Comparison of ENCODE assay signal across 37 cellular contexts in the genomic region with DNA sequence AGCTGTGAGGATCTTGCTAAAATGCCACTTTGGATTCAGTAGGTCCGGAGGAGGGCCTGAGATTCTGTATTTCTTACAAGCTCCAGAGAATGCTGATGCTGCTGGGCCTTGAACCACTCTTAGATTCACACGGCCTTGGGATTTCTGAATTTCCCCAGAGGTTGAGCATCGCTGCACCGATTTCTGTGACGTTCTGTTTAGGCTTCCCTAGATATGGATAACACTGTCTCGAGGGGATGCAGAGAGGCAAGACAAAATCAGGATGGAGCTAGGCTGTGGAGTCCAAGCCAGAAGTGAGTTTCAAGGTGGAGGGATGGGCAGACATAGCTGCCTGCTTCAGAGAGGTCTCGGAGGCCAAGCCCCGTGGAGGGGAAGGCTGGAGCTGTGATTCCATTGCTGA.
"Had no signal": no experiment of that assay in that cellular context is flagged by ENCODE, and none has a peak within 500 bp of the region (broad histone marks: within the 10 kb centered on the region; RNA-seq: fewer than 3 reads in every experiment).

No MANE protein-coding gene starts in this region.

- H3K36me3 Mint-ChIP-seq: activated CD4-positive, alpha-beta memory T cell treated with anti-CD3 and anti-CD28 coated beads for 36 hours; activated naive CD8-positive, alpha-beta T cell treated with anti-CD3 and anti-CD28 coated beads for 36 hours had no signal

- H3K36me3 ChIP-seq: adrenal gland, brain microvascular endothelial cell, breast epithelium had no signal

- H3K4me1 Mint-ChIP-seq: activated B cell treated with CpG ODN at 0.5 μM for 24 hours; activated CD4-positive, alpha-beta T cell treated with anti-CD3 and anti-CD28 coated beads, Interleukin-2, amount 10 ng/mL, durations not matched to agents 24 days and 14 days; activated naive CD8-positive, alpha-beta T cell treated with anti-CD3 and anti-CD28 coated beads for 36 hours; activated T-helper 17 cell treated with anti-CD3 and anti-CD28 coated beads, Interleukin-2, amount 50 U/mL, for 72 hours had no signal

- FAIRE-seq: astrocyte, TTC549 had no signal

- H3K9me3 ChIP-seq: adrenal gland, body of pancreas, breast epithelium had no signal

- H3K27ac Mint-ChIP-seq: activated B cell treated with CpG ODN at 0.5 μM for 24 hours; activated CD4-positive, alpha-beta memory T cell treated with anti-CD3 and anti-CD28 coated beads for 36 hours; activated CD4-positive, alpha-beta T cell treated with anti-CD3 and anti-CD28 coated beads, Interleukin-2, amount 10 ng/mL, durations not matched to agents 24 days and 14 days; activated CD8-positive, alpha-beta T cell treated with anti-CD3 and anti-CD28 coated beads for 36 hours; activated naive CD4-positive, alpha-beta T cell treated with anti-CD3 and anti-CD28 coated beads for 36 hours; activated naive CD4-positive, alpha-beta T cell treated with anti-CD3 and anti-CD28 coated beads, Interleukin-2, amount 50 U/mL, for 72 hours; activated naive CD8-positive, alpha-beta T cell treated with anti-CD3 and anti-CD28 coated beads for 36 hours; activated T-cell treated with anti-CD3 and anti-CD28 coated beads, Interleukin-2, amount 50 U/mL, for 72 hours; activated T-helper 1 cell treated with anti-CD3 and anti-CD28 coated beads, Interleukin-12 subunit alpha, Interleukin-12 subunit beta, Interleukin-2, Interleukin-4 antibody, amounts not matched to agents 30 ng/mL and 10 ng/mL and 1 ng/mL, durations not matched to agents 14 hours and 24 hours and 36 hours; activated T-helper 17 cell treated with anti-CD3 and anti-CD28 coated beads, Interleukin-2, amount 50 U/mL, for 72 hours; T-helper 1 cell treated with Interleukin-12 subunit alpha and Interleukin-12 subunit beta and Interleukin-4 antibody, amounts not matched to agents 30 μg/mL and 1 μg/mL, for 36 hours; T-helper 2 cell treated with Interferon-gamma antibody and Interleukin-4, amounts not matched to agents 5 μg/mL and 100 μg/mL, for 36 hours had no signal

- ATAC-seq: activated CD8-positive, alpha-beta T cell treated with anti-CD3 and anti-CD28 coated beads for 36 hours; activated naive CD4-positive, alpha-beta T cell treated with anti-CD3 and anti-CD28 coated beads, Interleukin-2, amount 50 U/mL, for 72 hours; activated T-cell treated with anti-CD3 and anti-CD28 coated beads, Interleukin-2, amount 50 U/mL, for 4 hours; activated T-cell treated with anti-CD3 and anti-CD28 coated beads, Interleukin-2, amount 50 U/mL, for 72 hours; activated T-helper 17 cell treated with anti-CD3 and anti-CD28 coated beads, Interleukin-2, amount 50 U/mL, for 72 hours; body of pancreas had no signal

- H3K27me3 ChIP-seq: adrenal gland, body of pancreas, brain microvascular endothelial cell, breast epithelium had no signal

- H3K4me1 ChIP-seq: adrenal gland, breast epithelium had no signal

- H3K27me3 Mint-ChIP-seq: activated B cell treated with CpG ODN at 0.5 μM for 24 hours; activated CD4-positive, alpha-beta memory T cell treated with anti-CD3 and anti-CD28 coated beads for 36 hours; activated naive CD8-positive, alpha-beta T cell treated with anti-CD3 and anti-CD28 coated beads for 36 hours had no signal

- H3K4me3 Mint-ChIP-seq: activated B cell treated with CpG ODN at 0.5 μM for 24 hours; activated CD4-positive, alpha-beta memory T cell treated with anti-CD3 and anti-CD28 coated beads for 36 hours; activated CD4-positive, alpha-beta T cell treated with anti-CD3 and anti-CD28 coated beads, Interleukin-2, amount 10 ng/mL, durations not matched to agents 24 days and 14 days; activated CD8-positive, alpha-beta T cell treated with anti-CD3 and anti-CD28 coated beads for 36 hours; activated naive CD4-positive, alpha-beta T cell treated with anti-CD3 and anti-CD28 coated beads for 36 hours; activated naive CD8-positive, alpha-beta T cell treated with anti-CD3 and anti-CD28 coated beads for 36 hours; activated T-cell treated with anti-CD3 and anti-CD28 coated beads, Interleukin-2, amount 50 U/mL, for 4 hours; activated T-cell treated with anti-CD3 and anti-CD28 coated beads, Interleukin-2, amount 50 U/mL, for 72 hours; activated T-helper 1 cell treated with anti-CD3 and anti-CD28 coated beads, Interleukin-12 subunit alpha, Interleukin-12 subunit beta, Interleukin-2, Interleukin-4 antibody, amounts not matched to agents 30 ng/mL and 10 ng/mL and 1 ng/mL, durations not matched to agents 14 hours and 24 hours and 36 hours; activated T-helper 17 cell treated with anti-CD3 and anti-CD28 coated beads, Interleukin-2, amount 50 U/mL, for 72 hours; T-helper 1 cell treated with Interleukin-12 subunit alpha and Interleukin-12 subunit beta and Interleukin-4 antibody, amounts not matched to agents 30 μg/mL and 1 μg/mL, for 36 hours; T-helper 2 cell treated with Interferon-gamma antibody and Interleukin-4, amounts not matched to agents 5 μg/mL and 100 μg/mL, for 36 hours had no signal

- H3K4me3 ChIP-seq: adrenal gland, body of pancreas, breast epithelium had no signal

- H3K9me3 Mint-ChIP-seq: activated CD4-positive, alpha-beta T cell treated with anti-CD3 and anti-CD28 coated beads, Interleukin-2, amount 10 ng/mL, durations not matched to agents 24 days and 14 days; activated naive CD8-positive, alpha-beta T cell treated with anti-CD3 and anti-CD28 coated beads for 36 hours; activated T-helper 1 cell treated with anti-CD3 and anti-CD28 coated beads, Interleukin-12 subunit alpha, Interleukin-12 subunit beta, Interleukin-2, Interleukin-4 antibody, amounts not matched to agents 30 ng/mL and 10 ng/mL and 1 ng/mL, durations not matched to agents 14 hours and 24 hours and 36 hours; T-helper 1 cell treated with Interleukin-12 subunit alpha and Interleukin-12 subunit beta and Interleukin-4 antibody, amounts not matched to agents 30 μg/mL and 1 μg/mL, for 36 hours; T-helper 2 cell treated with Interferon-gamma antibody and Interleukin-4, amounts not matched to agents 5 μg/mL and 100 μg/mL, for 36 hours had no signal

- H3K27ac ChIP-seq: adrenal gland, brain microvascular endothelial cell, breast epithelium, VCaP had no signal

- DNase-seq: activated B cell treated with CpG ODN at 0.5 μM for 24 hours; activated CD4-positive, alpha-beta memory T cell treated with anti-CD3 and anti-CD28 coated beads for 36 hours; activated CD4-positive, alpha-beta T cell treated with anti-CD3 and anti-CD28 coated beads for 4 hours; activated CD4-positive, alpha-beta T cell treated with anti-CD3 and anti-CD28 coated beads, Interleukin-2, amount 10 ng/mL, durations not matched to agents 24 days and 14 days; activated CD4-positive, alpha-beta T cell treated with anti-CD3 and anti-CD28 coated beads, Interleukin-2, amount 50 U/mL, for 1 hour; activated CD4-positive, alpha-beta T cell treated with anti-CD3 and anti-CD28 coated beads, Interleukin-2, amount 50 U/mL, for 4 hours; activated CD4-positive, CD25-positive, alpha-beta regulatory T cell treated with anti-CD3 and anti-CD28 coated beads, Interleukin-2, amount 50 U/mL, for 72 hours; activated CD8-positive, alpha-beta memory T cell treated with anti-CD3 and anti-CD28 coated beads, Interleukin-2, amount 50 U/mL, for 4 hours; activated CD8-positive, alpha-beta T cell treated with anti-CD3 and anti-CD28 coated beads for 36 hours; activated effector memory CD4-positive, alpha-beta T cell treated with anti-CD3 and anti-CD28 coated beads, Interleukin-2, amount 50 U/mL, for 16 hours; activated gamma-delta T cell treated with Interleukin-2 at 50 U/mL for 16 hours; activated naive CD4-positive, alpha-beta T cell; activated naive CD4-positive, alpha-beta T cell treated with anti-CD3 and anti-CD28 coated beads for 36 hours; activated naive CD4-positive, alpha-beta T cell treated with anti-CD3 and anti-CD28 coated beads, Interleukin-2, amount 50 U/mL, for 16 hours; activated naive CD8-positive, alpha-beta T cell treated with anti-CD3 and anti-CD28 coated beads for 36 hours; activated T-cell treated with anti-CD3 and anti-CD28 coated beads for 4 hours; activated T-cell treated with anti-CD3 and anti-CD28 coated beads, Interleukin-2, amount 50 U/mL, for 1 hour; activated T-cell treated with anti-CD3 and anti-CD28 coated beads, Interleukin-2, amount 50 U/mL, for 4 hours; activated T-cell treated with anti-CD3 and anti-CD28 coated beads, Interleukin-2, amount 50 U/mL, for 72 hours; adrenal gland; amniotic stem cell; aorta; body of pancreas; brain microvascular endothelial cell; central memory CD4-positive, alpha-beta T cell; T-helper 1 cell; T-helper 2 cell; T-helper 9 cell had no signal
